ENCODE assay signal across 18 cellular contexts in genomic region chr13:99991806-99992242, GRCh38. TPM values are rescaled to one million over a fixed set of nuclear protein-coding genes. Genes with fewer than 3 reads are reported as not detected.
DNase-seq lines count a peak whose midpoint lies in the region; FAIRE-seq and TF ChIP-seq lines count a peak whose summit lies in the region.
"Had no signal": no experiment of that assay in that cellular context is flagged by ENCODE, and none has a peak within 500 bp of the region (broad histone marks: within the 10 kb centered on the region; RNA-seq: fewer than 3 reads in every experiment).

No MANE protein-coding gene starts in this region.

- no peak overlapping the region for H3K4me3 Mint-ChIP-seq in CD8-positive, alpha-beta memory T cell
- H3K4me3 Mint-ChIP-seq: activated naive CD8-positive, alpha-beta T cell treated with anti-CD3 and anti-CD28 coated beads for 36 hours had no signal

- H3K27ac Mint-ChIP-seq in CD8-positive, alpha-beta memory T cell, result peak overlapping the region in 2 of 8 donors; percentile 34 to 90
- H3K27ac Mint-ChIP-seq: activated naive CD8-positive, alpha-beta T cell treated with anti-CD3 and anti-CD28 coated beads for 36 hours had no signal

- CTCF ChIA-PET in CD8-positive, alpha-beta memory T cell (lab: Charles Lee), result interaction anchor here (1.1 kb wide), 1 partner anchor 22 kb away, joined by 3 read pairs; no protein-coding TSS in a partner anchor

- peak; percentile 97 for DNase-seq in NCI-H146 (lab: John Stamatoyannopoulos, UW)
- DNase-seq in caudate nucleus (lab: John Stamatoyannopoulos, UW), result no peak
- peak; percentile 77 for DNase-seq in retina
- DNase-seq in stimulated activated CD4-positive, alpha-beta T cell treated with anti-CD3 and anti-CD28 coated beads, Interleukin-15, amount 100 ng/mL, for 24 hours, result no peak
- DNase-seq in CD8-positive, alpha-beta memory T cell, result no peak
- DNase-seq in D721Med (ENCODE audit: insufficient read length, low spot score), result no peak
- DNase-seq: activated CD4-positive, alpha-beta T cell treated with anti-CD3 and anti-CD28 coated beads, Interleukin-2, amount 50 U/mL, for 4 hours; activated naive CD8-positive, alpha-beta T cell treated with anti-CD3 and anti-CD28 coated beads for 36 hours; activated T-cell treated with anti-CD3 and anti-CD28 coated beads, Interleukin-2, amount 50 U/mL, for 1 hour; effector memory CD8-positive, alpha-beta T cell; left lung; NCI-H2107; NCI-H748 treated with DMSO at 0.1 percent for 48 hours; RPMI8226; spleen; tibial artery had no signal

- peak overlapping the region; percentile 52 for H3K27ac ChIP-seq in caudate nucleus (ENCODE audit: low read depth, low read length)
- no peak overlapping the region for H3K27ac ChIP-seq in iPS-20b (ENCODE audit: low read length)
- H3K27ac ChIP-seq in CD8-positive, alpha-beta memory T cell (ENCODE audit: low read depth, low read length), result no peak overlapping the region
- H3K27ac ChIP-seq: left lung, prostate gland, spleen, tibial artery had no signal

- FAIRE-seq in D721Med (lab: Jason Lieb, UNC), result no peak

- POLR2A ChIA-PET in CD8-positive, alpha-beta memory T cell (lab: Charles Lee), result no interaction called here

- H3K4me1 Mint-ChIP-seq in CD8-positive, alpha-beta memory T cell, result peaks cover 13 to 30% (median 25%) of the 10 kb centered on the region in 3 donors

- H3K9me3 Mint-ChIP-seq in CD8-positive, alpha-beta memory T cell, result peaks cover 25 to 55% (median 38%) of the 10 kb centered on the region in 5 donors

- peak overlapping the region; percentile 27; the same call in 1 of the 2 replicates for H3K9ac ChIP-seq in iPS-20b (ENCODE audit: low read depth, low read length)

- H3K36me3 ChIP-seq in iPS-20b (ENCODE audit: insufficient read depth, low read depth, low read length), result peaks cover 5% of the 10 kb centered on the region; the same call in 1 of the 2 replicates
- H3K36me3 ChIP-seq in CD8-positive, alpha-beta memory T cell (ENCODE audit: insufficient read depth, low read length), result no peaks in the 10 kb centered on the region
- H3K36me3 ChIP-seq: left lung, prostate gland, spleen, tibial artery had no signal

- H3K4me1 ChIP-seq in iPS-20b (ENCODE audit: insufficient read depth, low read length), result peaks cover 68% of the 10 kb centered on the region; the same call in 1 of the 2 replicates
- H3K4me1 ChIP-seq in CD8-positive, alpha-beta memory T cell (ENCODE audit: insufficient read depth, low read length), result peaks cover 20% of the 10 kb centered on the region
- H3K4me1 ChIP-seq: prostate gland had no signal

- peaks cover 100% of the 10 kb centered on the region for H3K27me3 ChIP-seq in iPS-20b (ENCODE audit: insufficient read depth, low read length)
- H3K27me3 ChIP-seq in CD8-positive, alpha-beta memory T cell (ENCODE audit: insufficient read depth, low read length, poor library complexity, severe bottlenecking), result peaks cover 99% of the 10 kb centered on the region

- peak overlapping the region; percentile 63 for H3K4me3 ChIP-seq in iPS-20b (ENCODE audit: low read length)
- H3K4me3 ChIP-seq in CD8-positive, alpha-beta memory T cell (ENCODE audit: low read length), result no peak overlapping the region
- H3K4me3 ChIP-seq: left lung, prostate gland, spleen, tibial artery had no signal

- H3K27me3 Mint-ChIP-seq in CD8-positive, alpha-beta memory T cell, result peaks cover 92 to 97% of the 10 kb centered on the region in 2 donors

- H3K9me3 ChIP-seq in iPS-20b (ENCODE audit: insufficient read depth, low read depth, low read length), result no peaks in the 10 kb centered on the region
- H3K9me3 ChIP-seq in CD8-positive, alpha-beta memory T cell (ENCODE audit: low read length), result no peaks in the 10 kb centered on the region
- H3K9me3 ChIP-seq: left lung, prostate gland, tibial artery had no signal

- TF ChIP-seq CTCF in D721Med (IDR thresholded peaks at IDR 0.05; ENCODE audit: insufficient read depth, missing control alignments), result no peak

- no peaks in the 10 kb centered on the region for H3K36me3 Mint-ChIP-seq in CD8-positive, alpha-beta memory T cell
- H3K36me3 Mint-ChIP-seq: activated naive CD8-positive, alpha-beta T cell treated with anti-CD3 and anti-CD28 coated beads for 36 hours had no signal

RNA-seq across cellular contexts. Expression of gene ZIC2, which starts 10.2 kb away (rescaled TPM):
- total RNA-seq in CD8-positive, alpha-beta memory T cell, result not detected
- not detected for polyA plus RNA-seq in CD8-positive, alpha-beta memory T cell
- total RNA-seq: activated naive CD8-positive, alpha-beta T cell treated with anti-CD3 and anti-CD28 coated beads for 36 hours; left lung; spleen had no signal
- polyA plus RNA-seq: spleen had no signal

RNA-seq across cellular contexts. Expression of gene ZIC5, which starts 20.3 kb away (rescaled TPM):
- not detected for total RNA-seq in CD8-positive, alpha-beta memory T cell
- not detected for polyA plus RNA-seq in CD8-positive, alpha-beta memory T cell
- total RNA-seq: activated naive CD8-positive, alpha-beta T cell treated with anti-CD3 and anti-CD28 coated beads for 36 hours; left lung; spleen had no signal
- polyA plus RNA-seq: spleen had no signal

Comparison
In these comparisons a context has a peak if more than half of its experiments do, and no peak if none do; other contexts are left out.
1. DNase-seq: peak in NCI-H146 (single experiment) and retina (single experiment); none in caudate nucleus (0 of 61), stimulated activated CD4-positive, alpha-beta T cell treated with anti-CD3 and anti-CD28 coated beads, Interleukin-15, amount 100 ng/mL, for 24 hours (single experiment), CD8-positive, alpha-beta memory T cell (0 of 5) and D721Med (single experiment).